Comparison of ENCODE assay signal across 27 cellular contexts in the genomic region with DNA sequence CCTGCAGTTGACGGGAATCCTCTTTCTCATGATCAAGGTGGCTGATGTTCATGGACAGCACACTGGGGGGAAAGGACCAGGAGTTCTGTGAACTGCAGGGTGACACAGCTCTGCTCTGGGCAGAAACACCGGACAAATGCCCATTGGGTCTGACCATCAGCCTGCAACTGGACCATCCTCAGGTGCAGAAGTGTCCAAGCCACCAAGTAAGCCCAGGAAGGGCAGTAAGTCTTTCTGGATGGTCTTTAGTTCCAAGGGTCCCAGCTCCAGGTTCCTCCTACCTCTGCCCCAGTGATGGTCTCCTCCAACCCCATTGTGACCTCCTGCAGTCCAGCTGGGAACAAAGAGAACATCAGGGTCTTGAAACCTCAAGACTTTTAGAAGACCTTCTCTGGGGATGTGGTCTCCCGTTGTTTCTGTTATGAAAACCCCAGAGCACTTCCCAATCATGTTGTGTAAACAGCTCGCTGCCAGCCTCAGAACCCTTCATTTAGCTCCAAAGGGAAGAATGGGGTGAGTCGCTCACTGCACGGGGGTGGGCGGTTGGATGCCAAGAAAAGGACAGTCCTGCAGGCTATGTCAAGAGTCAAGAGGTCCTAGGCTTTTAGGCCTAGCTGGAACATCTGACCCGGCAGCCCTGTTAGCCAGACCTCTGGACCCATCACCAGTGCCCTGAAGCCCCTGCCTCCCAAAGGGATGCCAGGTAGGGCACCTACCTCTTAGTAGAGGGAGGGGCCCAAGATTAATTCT. TPM values are rescaled to one million over a fixed set of nuclear protein-coding genes. Genes with fewer than 3 reads are reported as not detected.
DNase-seq lines count a peak whose midpoint lies in the region; ATAC-seq lines count a peak whose summit lies in the region.
"Had no signal": no experiment of that assay in that cellular context is flagged by ENCODE, and none has a peak within 500 bp of the region (broad histone marks: within the 10 kb centered on the region; RNA-seq: fewer than 3 reads in every experiment).

No MANE protein-coding gene starts in this region.

- no peak for DNase-seq in activated naive CD4-positive, alpha-beta T cell (lab: John Stamatoyannopoulos, UW)
- DNase-seq in H7: peak; percentile 12
- DNase-seq in neuronal stem cell (ENCODE audit: low spot score): no peak
- DNase-seq in occipital lobe (lab: John Stamatoyannopoulos, UW): no peak
- DNase-seq: adrenal gland; dermis blood vessel endothelial cell; DMS79; glutamatergic neuron; HCEC 1CT; left ventricle myocardium superior; NCI-H1092 treated with DMSO at 0.1 percent for 48 hours; NCI-H1694 treated with DMSO at 0.1 percent for 48 hours; NCI-H446 treated with DMSO at 0.1 percent for 48 hours; NCI-H82; psoas muscle; SHP77 treated with DMSO at 0.1 percent for 48 hours; sigmoid colon; stimulated activated CD4-positive, alpha-beta T cell treated with anti-CD3 and anti-CD28 coated beads, Interleukin-4, amount 100 ng/mL, for 24 hours; trophoblast cell had no signal

- no peak overlapping the region for H3K4ac ChIP-seq in neuronal stem cell (ENCODE audit: low read length)

- H3K14ac ChIP-seq in neuronal stem cell (ENCODE audit: low read length): no peak overlapping the region

- H3K4me1 Mint-ChIP-seq in activated naive CD4-positive, alpha-beta T cell treated with anti-CD3 and anti-CD28 coated beads, Interleukin-2, amount 50 U/mL, for 24 hours: peaks cover 86% of the 10 kb centered on the region
- H3K4me1 Mint-ChIP-seq in activated naive CD8-positive, alpha-beta T cell (ENCODE audit: low read depth): peaks cover 76% of the 10 kb centered on the region

- H2AFZ ChIP-seq in neuronal stem cell (ENCODE audit: low read length): no peak overlapping the region

- H3K18ac ChIP-seq in neuronal stem cell (ENCODE audit: low read length): no peak overlapping the region

- no CpG with 5 or more reads among the region's 8 CpGs for WGBS in neuronal stem cell (ENCODE audit: extremely low coverage in 2 of 2, insufficient read length in 2 of 2, insufficient replicate concordance in 1 of 2), 2 donors

- H4K91ac ChIP-seq in neuronal stem cell (ENCODE audit: low read depth, low read length, poor library complexity): no peak overlapping the region

- H3K79me1 ChIP-seq in neuronal stem cell (ENCODE audit: low read depth, low read length): no peaks in the 10 kb centered on the region

- H2AK5ac ChIP-seq in neuronal stem cell (ENCODE audit: low read depth, low read length): no peak overlapping the region

- no peak overlapping the region for H3K4me2 ChIP-seq in neuronal stem cell (ENCODE audit: insufficient read depth, low read length, poor library complexity, severe bottlenecking)
- H3K4me2 ChIP-seq: BLaER1 had no signal

- H3K23ac ChIP-seq in neuronal stem cell (ENCODE audit: low read depth, low read length, poor library complexity): peak overlapping the region; percentile 26

- ATAC-seq in GM21526 (IDR thresholded peaks at IDR 0.05; ENCODE audit: low FRiP score, unreplicated experiment): no peak
- ATAC-seq: esophagus mucosa, left ventricle myocardium superior, psoas muscle had no signal

- H2BK5ac ChIP-seq in neuronal stem cell (ENCODE audit: low read length): no peak overlapping the region

- H2BK12ac ChIP-seq in neuronal stem cell (ENCODE audit: low read length): no peak overlapping the region

- H3K4me1 ChIP-seq in neuronal stem cell (ENCODE audit: control insufficient read depth in 2 of 2, insufficient read depth in 1 of 2, low read depth in 1 of 2, low read length in 2 of 2): peaks cover 1 to 5% of the 10 kb centered on the region in 2 donors

- peaks cover 2% of the 10 kb centered on the region for H3K36me3 Mint-ChIP-seq in activated naive CD4-positive, alpha-beta T cell treated with anti-CD3 and anti-CD28 coated beads, Interleukin-2, amount 50 U/mL, for 24 hours
- peaks cover 6% of the 10 kb centered on the region for H3K36me3 Mint-ChIP-seq in activated naive CD8-positive, alpha-beta T cell
- H3K36me3 Mint-ChIP-seq: mesothelial cell of epicardium had no signal

- peak overlapping the region; percentile 98 for H3K27ac Mint-ChIP-seq in activated naive CD4-positive, alpha-beta T cell treated with anti-CD3 and anti-CD28 coated beads, Interleukin-2, amount 50 U/mL, for 24 hours
- H3K27ac Mint-ChIP-seq in activated naive CD8-positive, alpha-beta T cell: peak overlapping the region; percentile 95
- H3K27ac Mint-ChIP-seq: IgD-negative memory B cell; mesothelial cell of epicardium; T-helper 2 cell treated with Interferon-gamma antibody and Interleukin-4, amounts not matched to agents 5 μg/mL and 100 μg/mL, for 36 hours had no signal

- H3K9me3 Mint-ChIP-seq in activated naive CD4-positive, alpha-beta T cell treated with anti-CD3 and anti-CD28 coated beads, Interleukin-2, amount 50 U/mL, for 24 hours: no peaks in the 10 kb centered on the region
- H3K9me3 Mint-ChIP-seq in activated naive CD8-positive, alpha-beta T cell (ENCODE audit: low read depth): no peaks in the 10 kb centered on the region
- H3K9me3 Mint-ChIP-seq: IgD-negative memory B cell; mesothelial cell of epicardium; T-helper 2 cell treated with Interferon-gamma antibody and Interleukin-4, amounts not matched to agents 5 μg/mL and 100 μg/mL, for 36 hours had no signal

- no peak overlapping the region for H4K8ac ChIP-seq in neuronal stem cell (ENCODE audit: low read depth, low read length)

- no peak overlapping the region for H2BK120ac ChIP-seq in neuronal stem cell (ENCODE audit: low read depth, low read length)

- H3K9me3 ChIP-seq in neuronal stem cell (replicated peaks in 1 of 2; ENCODE audit: control insufficient read depth in 2 of 2, insufficient read depth in 1 of 2, low read depth in 1 of 2, low read length in 2 of 2): no peaks in the 10 kb centered on the region
- H3K9me3 ChIP-seq: adrenal gland, BLaER1, psoas muscle, sigmoid colon had no signal

- peak overlapping the region; percentile 88 for H3K4me3 Mint-ChIP-seq in activated naive CD4-positive, alpha-beta T cell treated with anti-CD3 and anti-CD28 coated beads, Interleukin-2, amount 50 U/mL, for 24 hours
- H3K4me3 Mint-ChIP-seq in activated naive CD8-positive, alpha-beta T cell: peak overlapping the region; percentile 83
- H3K4me3 Mint-ChIP-seq: T-helper 2 cell treated with Interferon-gamma antibody and Interleukin-4, amounts not matched to agents 5 μg/mL and 100 μg/mL, for 36 hours had no signal

- peaks cover 6% of the 10 kb centered on the region for H3K27me3 ChIP-seq in H7 (ENCODE audit: control insufficient read depth, insufficient read depth, low read length)
- H3K27me3 ChIP-seq in neuronal stem cell (ENCODE audit: control insufficient read depth in 3 of 3, insufficient read depth in 3 of 3, low read depth in 1 of 3, low read length in 3 of 3): peaks cover 0 to 44% (median 17%) of the 10 kb centered on the region in 3 experiments

- no peaks in the 10 kb centered on the region for H3K36me3 ChIP-seq in H7 (replicated peaks; ENCODE audit: control insufficient read depth, insufficient read depth, low read length)
- no peaks in the 10 kb centered on the region for H3K36me3 ChIP-seq in neuronal stem cell (replicated peaks in 1 of 2; ENCODE audit: control insufficient read depth in 2 of 2, insufficient read depth in 2 of 2, low read length in 2 of 2)
- H3K36me3 ChIP-seq: adrenal gland, BLaER1, sigmoid colon had no signal

- H3K27me3 Mint-ChIP-seq in activated naive CD4-positive, alpha-beta T cell treated with anti-CD3 and anti-CD28 coated beads, Interleukin-2, amount 50 U/mL, for 24 hours: no peaks in the 10 kb centered on the region
- no peaks in the 10 kb centered on the region for H3K27me3 Mint-ChIP-seq in activated naive CD8-positive, alpha-beta T cell

- H3K27ac ChIP-seq in neuronal stem cell (replicated peaks; ENCODE audit: low read length): no peak overlapping the region
- H3K27ac ChIP-seq: adrenal gland, BLaER1, psoas muscle, sigmoid colon had no signal

- no peak overlapping the region for H2BK15ac ChIP-seq in neuronal stem cell (ENCODE audit: low read length)

- H3K9ac ChIP-seq in neuronal stem cell (ENCODE audit: low read depth, low read length, poor library complexity): no peak overlapping the region
- H3K9ac ChIP-seq: BLaER1 had no signal

- no peak overlapping the region for H3K4me3 ChIP-seq in H7 (ENCODE audit: insufficient read depth, low read depth, low read length)
- no peak overlapping the region for H3K4me3 ChIP-seq in neuronal stem cell (ENCODE audit: low read length in 2 of 2)
- H3K4me3 ChIP-seq: adrenal gland, BLaER1, psoas muscle, sigmoid colon had no signal

RNA-seq across cellular contexts. Expression of gene TCF7, which starts 41.8 kb away (rescaled TPM):
- total RNA-seq in H7 (2014; rRNA removed; shearing (Covaris generic)): 2.4 and 3.7 TPM in 2 replicates
- 4.1 TPM for polyA plus RNA-seq in neuronal stem cell (2013, experiment 1 of 2)
- 4.2 TPM for polyA plus RNA-seq in neuronal stem cell (2013, experiment 2 of 2)
- total RNA-seq in occipital lobe: not detected
